ENCODE assay signal across 33 cellular contexts in the genomic region with DNA sequence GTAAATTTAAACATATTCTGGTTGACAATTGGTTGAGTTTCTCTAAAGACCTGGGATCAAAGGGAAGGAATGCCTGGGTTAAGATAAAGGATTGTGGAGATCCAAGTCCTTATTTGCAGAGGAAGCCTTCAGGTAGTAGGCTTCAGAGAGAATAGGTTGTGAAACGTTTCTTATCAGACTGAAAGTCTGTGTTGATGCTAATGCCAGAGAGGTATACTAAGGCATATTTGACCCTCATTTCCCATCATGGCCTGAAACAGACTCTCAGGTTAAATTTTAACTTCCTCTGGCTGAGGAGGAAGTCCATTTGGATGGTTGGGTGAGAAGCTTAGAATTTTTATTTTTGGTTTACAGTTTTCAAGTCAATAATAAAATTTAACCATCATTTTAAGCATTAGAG. TPM values are rescaled to one million over a fixed set of nuclear protein-coding genes. Genes with fewer than 3 reads are reported as not detected.
"Had no signal": no experiment of that assay in that cellular context is flagged by ENCODE, and none has a peak within 500 bp of the region (broad histone marks: within the 10 kb centered on the region; RNA-seq: fewer than 3 reads in every experiment).

No MANE protein-coding gene starts in this region.

- H3K27me3 ChIP-seq: gastrocnemius medialis, neutrophil, right atrium auricular region, sigmoid colon, tibial nerve, upper lobe of left lung had no signal

- H3K27ac Mint-ChIP-seq: mesothelial cell of epicardium; naive B cell; natural killer cell treated with Interleukin-12 subunit alpha and Interleukin-12 subunit beta and Interleukin-15 and Interleukin-18, amount 100 ng/mL, for 72 hours; progenitor cell of endocrine pancreas; stimulated activated naive B cell treated with anti-CD40 and anti-IgM and Interleukin-4, amounts not matched to agents 10 μg/mL and 1 μg/mL and 100 μg/mL, for 72 hours; stimulated activated naive CD8-positive, alpha-beta T cell treated with anti-CD3 and anti-CD28 coated beads, Interleukin-15, Interleukin-2, amounts not matched to agents 100 ng/mL and 50 ng/mL, for 24 hours had no signal

- H3K9ac ChIP-seq: parathyroid adenoma had no signal

- H3K9me3 Mint-ChIP-seq: naive B cell; natural killer cell treated with Interleukin-12 subunit alpha and Interleukin-12 subunit beta and Interleukin-15 and Interleukin-18, amount 100 ng/mL, for 72 hours; neural crest cell; stimulated activated naive B cell treated with anti-CD40 and anti-IgM and Interleukin-4, amounts not matched to agents 10 μg/mL and 1 μg/mL and 100 μg/mL, for 72 hours; stimulated activated naive CD8-positive, alpha-beta T cell treated with anti-CD3 and anti-CD28 coated beads, Interleukin-15, Interleukin-2, amounts not matched to agents 100 ng/mL and 50 ng/mL, for 24 hours had no signal

- H3K36me3 Mint-ChIP-seq: mesothelial cell of epicardium; naive B cell; natural killer cell treated with Interleukin-12 subunit alpha and Interleukin-12 subunit beta and Interleukin-15 and Interleukin-18, amount 100 ng/mL, for 72 hours; stimulated activated naive B cell treated with anti-CD40 and anti-IgM and Interleukin-4, amounts not matched to agents 10 μg/mL and 1 μg/mL and 100 μg/mL, for 72 hours had no signal

- H2AFZ ChIP-seq: parathyroid adenoma had no signal

- H3K79me2 ChIP-seq: parathyroid adenoma had no signal

- H3K36me3 ChIP-seq: gastrocnemius medialis, left ventricle myocardium inferior, lower lobe of right lung, neutrophil, right atrium auricular region, sigmoid colon, thoracic aorta, tibial nerve, upper lobe of left lung had no signal

- H3K27me3 Mint-ChIP-seq: naive B cell; natural killer cell treated with Interleukin-12 subunit alpha and Interleukin-12 subunit beta and Interleukin-15 and Interleukin-18, amount 100 ng/mL, for 72 hours; progenitor cell of endocrine pancreas; stimulated activated naive B cell treated with anti-CD40 and anti-IgM and Interleukin-4, amounts not matched to agents 10 μg/mL and 1 μg/mL and 100 μg/mL, for 72 hours; stimulated activated naive CD8-positive, alpha-beta T cell treated with anti-CD3 and anti-CD28 coated beads, Interleukin-15, Interleukin-2, amounts not matched to agents 100 ng/mL and 50 ng/mL, for 24 hours had no signal

- FAIRE-seq: kidney, urothelium cell line had no signal

- H3K4me3 ChIP-seq: dorsolateral prefrontal cortex, gastrocnemius medialis, left ventricle myocardium inferior, lower lobe of right lung, mucosa of descending colon, right atrium auricular region, sigmoid colon, thoracic aorta, tibial nerve, upper lobe of left lung had no signal

- ATAC-seq: esophagus mucosa; gastrocnemius medialis; left cardiac atrium; lower lobe of right lung; mucosa of descending colon; natural killer cell treated with Interleukin-12 subunit alpha and Interleukin-12 subunit beta and Interleukin-15 and Interleukin-18, amount 100 ng/mL, for 72 hours; stimulated activated naive B cell treated with anti-CD40 and anti-IgM and Interleukin-4, amounts not matched to agents 10 μg/mL and 1 μg/mL and 100 μg/mL, for 72 hours had no signal

- H3K9me3 ChIP-seq: gastrocnemius medialis, lower lobe of right lung, mucosa of descending colon, neutrophil, right atrium auricular region, sigmoid colon, thoracic aorta, tibial nerve, upper lobe of left lung had no signal

- H3K4me3 Mint-ChIP-seq: mesothelial cell of epicardium; naive B cell; natural killer cell treated with Interleukin-12 subunit alpha and Interleukin-12 subunit beta and Interleukin-15 and Interleukin-18, amount 100 ng/mL, for 72 hours; neural crest cell; stimulated activated naive B cell treated with anti-CD40 and anti-IgM and Interleukin-4, amounts not matched to agents 10 μg/mL and 1 μg/mL and 100 μg/mL, for 72 hours; stimulated activated naive CD8-positive, alpha-beta T cell treated with anti-CD3 and anti-CD28 coated beads, Interleukin-15, Interleukin-2, amounts not matched to agents 100 ng/mL and 50 ng/mL, for 24 hours had no signal

- H3K4me1 Mint-ChIP-seq: mesothelial cell of epicardium; naive B cell; neural crest cell; stimulated activated naive B cell treated with anti-CD40 and anti-IgM and Interleukin-4, amounts not matched to agents 10 μg/mL and 1 μg/mL and 100 μg/mL, for 72 hours had no signal

- H3K4me1 ChIP-seq: gastrocnemius medialis, left ventricle myocardium inferior, lower lobe of right lung, parathyroid adenoma, right atrium auricular region, sigmoid colon, tibial nerve, upper lobe of left lung had no signal

- H3K27ac ChIP-seq: dorsolateral prefrontal cortex, epithelial cell of prostate, gastrocnemius medialis, left ventricle myocardium inferior, lower lobe of right lung, neutrophil, parathyroid adenoma, right atrium auricular region, sigmoid colon, thoracic aorta, tibial nerve, upper lobe of left lung had no signal

- DNase-seq: cerebellar nuclear complex; dorsolateral prefrontal cortex; effector CD4-positive, alpha-beta T cell; foreskin fibroblast; gastrocnemius medialis; head of caudate nucleus; kidney; left cardiac atrium; left ventricle myocardium inferior; lower lobe of right lung; mucosa of descending colon; naive B cell; sigmoid colon; stimulated activated CD4-positive, alpha-beta T cell treated with anti-CD3 and anti-CD28 coated beads, Interleukin-15, amount 100 ng/mL, for 24 hours; stimulated activated CD4-positive, alpha-beta T cell treated with anti-CD3 and anti-CD28 coated beads, Interleukin-2, amount 100 ng/mL, for 48 hours; stimulated activated naive B cell treated with anti-CD40 and anti-IgM and Interleukin-4, amounts not matched to agents 10 μg/mL and 1 μg/mL and 100 μg/mL, for 72 hours; upper lobe of left lung had no signal

RNA-seq across cellular contexts. Expression of a gene that starts 48.1 kb away (rescaled TPM):
- total RNA-seq: dorsolateral prefrontal cortex; esophagus mucosa; gastrocnemius medialis; glomerular endothelial cell; kidney; left cardiac atrium; left ventricle myocardium inferior; lower lobe of right lung; mesothelial cell of epicardium; mucosa of descending colon; natural killer cell treated with Interleukin-12 subunit alpha and Interleukin-12 subunit beta and Interleukin-15 and Interleukin-18, amount 100 ng/mL, for 72 hours; neural crest cell; osteoblast; progenitor cell of endocrine pancreas; right atrium auricular region; sigmoid colon; skeletal muscle tissue; thoracic aorta; tibial nerve; upper lobe of left lung had no signal
- polyA plus RNA-seq: sigmoid colon had no signal
